Comparison of ENCODE assay signal across 8 cellular contexts in the genomic region with DNA sequence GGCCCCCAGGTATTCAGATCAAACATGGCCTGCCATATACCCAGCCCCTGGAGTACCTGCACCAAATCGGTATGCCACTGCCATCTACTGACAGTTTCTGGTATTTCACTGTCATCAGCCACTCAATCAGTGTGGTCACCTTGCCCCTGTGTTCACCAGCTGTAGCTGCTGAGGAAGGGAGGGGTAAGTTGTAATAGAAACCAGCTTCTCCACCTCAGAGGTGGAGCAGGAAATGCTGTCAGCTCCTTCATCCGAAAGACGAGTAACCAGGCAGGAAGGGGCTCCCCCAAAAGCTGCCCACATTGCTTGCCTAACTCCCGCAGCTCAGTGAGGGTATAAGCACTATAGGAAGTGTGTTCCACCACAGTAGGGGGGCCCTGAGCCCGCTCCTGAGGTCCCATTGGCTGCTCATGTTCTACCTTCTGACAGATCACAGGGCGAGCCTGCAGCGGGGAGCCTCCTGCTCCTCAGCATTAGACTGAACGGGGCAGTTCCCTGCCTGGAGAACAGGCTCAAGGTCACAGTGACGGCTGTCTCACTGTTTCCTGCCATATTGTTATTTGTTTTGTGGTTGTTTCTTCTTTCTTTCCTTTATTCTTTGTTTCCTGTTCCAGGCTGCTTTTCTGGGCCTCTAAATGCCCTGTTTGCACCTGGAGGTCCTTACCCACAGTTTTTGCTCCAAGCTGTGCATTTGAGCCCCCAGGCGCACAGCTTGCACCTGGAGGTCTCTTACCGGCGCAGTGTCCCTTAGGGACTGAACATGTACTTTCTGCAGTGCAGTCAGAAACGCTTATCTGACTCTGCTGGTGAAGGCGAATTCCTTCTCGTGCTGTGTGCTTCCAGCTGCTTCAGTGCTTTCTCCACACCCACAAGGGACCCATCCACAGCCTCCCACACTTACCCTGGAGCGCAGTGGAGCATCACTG.
A peak's percentile ranks its signal among the peaks of the same experiment; 100 is the strongest.
DNase-seq lines count a peak whose midpoint lies in the region; ATAC-seq and TF ChIP-seq lines count a peak whose summit lies in the region.

No MANE protein-coding gene starts in this region.

- H2BK120ac ChIP-seq in IMR-90 (ENCODE audit: low read depth, low read length): no peak overlapping the region

- no peak overlapping the region for H4K91ac ChIP-seq in IMR-90 (ENCODE audit: insufficient read depth, low read depth, low read length)

- H4K5ac ChIP-seq in IMR-90 (ENCODE audit: low read depth, low read length): no peak overlapping the region

- in situ Hi-C loops in IMR-90 (cut with MboI; ENCODE audit: low sequenced_read_pairs): no loop called here

- H3K4me3 ChIP-seq in IMR-90 (ENCODE audit: insufficient read depth, low read depth, low read length): no peak overlapping the region
- no peak overlapping the region for H3K4me3 ChIP-seq in PC-9

- no peak overlapping the region for H2AK5ac ChIP-seq in IMR-90 (ENCODE audit: low read depth, low read length)

- H3K4me1 ChIP-seq in IMR-90 (ENCODE audit: control insufficient read depth, insufficient read depth, low read length) (no peaks in the 10 kb centered on the region), PC-9 (replicated peaks; ENCODE audit: insufficient read depth) (no peaks in the 10 kb centered on the region)

- H3K14ac ChIP-seq in IMR-90 (replicated peaks; ENCODE audit: low read depth, low read length): no peak overlapping the region

- H2AFZ ChIP-seq in IMR-90 (replicated peaks; ENCODE audit: low read length, poor library complexity): no peak overlapping the region
- H2AFZ ChIP-seq in PC-9: no peak overlapping the region

- H2BK20ac ChIP-seq in IMR-90 (ENCODE audit: low read depth, low read length): no peak overlapping the region

- TF ChIP-seq RAD21 in IMR-90 (IDR thresholded peaks at IDR 0.05; ENCODE audit: low read length): peak; percentile 63

- H3K9me3 Mint-ChIP-seq in activated T-cell treated with anti-CD3 and anti-CD28 coated beads, Interleukin-2, amount 50 U/mL, for 4 hours: no peaks in the 10 kb centered on the region
- no peaks in the 10 kb centered on the region for H3K9me3 Mint-ChIP-seq in immature natural killer cell

- WGBS in IMR-90 (ENCODE audit: extremely low coverage in 2 of 2, insufficient read length in 1 of 2), 2 experiments: 75% methylated on average over 6 of the region's 16 CpGs; no CpG with 5 or more reads in 1 of the 2 experiments

- H3K4ac ChIP-seq in IMR-90 (ENCODE audit: low read depth, low read length): no peak overlapping the region

- H3K9me2 ChIP-seq in PC-9 (ENCODE audit: insufficient read depth): no peaks in the 10 kb centered on the region

- H2AK9ac ChIP-seq in IMR-90 (replicated peaks; ENCODE audit: low read depth, low read length, poor library complexity): no peak overlapping the region

- TF ChIP-seq CTCF in IMR-90 (conservative IDR thresholded peaks at IDR 0.05; ENCODE audit: low read depth, low read length) (peak; percentile 54), PC-9 (conservative IDR thresholded peaks at IDR 0.05) (peak; percentile 60)

- H3K27me3 ChIP-seq in IMR-90 (ENCODE audit: control insufficient read depth, insufficient read depth, low read length) (no peaks in the 10 kb centered on the region), PC-9 (ENCODE audit: insufficient read depth, low read depth) (no peaks in the 10 kb centered on the region)

- no peak overlapping the region for H3K9ac ChIP-seq in IMR-90 (ENCODE audit: low read depth, low read length)

- no peaks in the 10 kb centered on the region for H3F3A ChIP-seq in PC-9 (ENCODE audit: insufficient read depth, low read depth)

- POLR2A ChIA-PET in IMR-90 (lab: Charles Lee; ENCODE audit: unreplicated experiment) (no interaction called here), PC-9 (lab: Charles Lee; ENCODE audit: unreplicated experiment) (no interaction called here)

- no peak overlapping the region for H3K23ac ChIP-seq in IMR-90 (ENCODE audit: low read depth, low read length)

- H3K9me3 ChIP-seq in IMR-90 (ENCODE audit: control insufficient read depth, insufficient read depth, low read length) (peaks cover 10% of the 10 kb centered on the region; the same call in 1 of the 2 replicates), PC-9 (ENCODE audit: insufficient read depth, low read depth) (no peaks in the 10 kb centered on the region)

- TF ChIP-seq POLR2A in IMR-90 (IDR thresholded peaks at IDR 0.05; ENCODE audit: low read depth, low read length): no peak

- no peak overlapping the region for H2BK15ac ChIP-seq in IMR-90 (ENCODE audit: low read depth, low read length)

- peaks cover 23% of the 10 kb centered on the region for H3K4me1 Mint-ChIP-seq in activated T-cell treated with anti-CD3 and anti-CD28 coated beads, Interleukin-2, amount 50 U/mL, for 4 hours (ENCODE audit: low read depth)
- H3K4me1 Mint-ChIP-seq in immature natural killer cell: peaks cover 21 to 39% of the 10 kb centered on the region in 2 donors

- H3K36me3 ChIP-seq in IMR-90 (ENCODE audit: control insufficient read depth, insufficient read depth, low read length): no peaks in the 10 kb centered on the region
- H3K36me3 ChIP-seq in PC-9 (ENCODE audit: low read depth): no peaks in the 10 kb centered on the region

- intact Hi-C loops in IMR-90 (cut with micrococcal nuclease) (no loop called here), PC-9 (cut with micrococcal nuclease; ENCODE audit: unreplicated experiment) (no loop called here)

- CTCF ChIA-PET in IMR-90 (lab: Yijun Ruan, JAX): interaction anchor here (0.6 to 0.9 kb wide), 3 partner anchors 9 to 264 kb away, joined by 3 to 4 read pairs (median 4); no protein-coding TSS in a partner anchor
- CTCF ChIA-PET in PC-9 (lab: Charles Lee): no interaction called here

- no peaks in the 10 kb centered on the region for H3K79me2 ChIP-seq in PC-9 (ENCODE audit: low read depth)

- H3K27me3 Mint-ChIP-seq in activated T-cell treated with anti-CD3 and anti-CD28 coated beads, Interleukin-2, amount 50 U/mL, for 4 hours (ENCODE audit: low read depth): no peaks in the 10 kb centered on the region
- no peaks in the 10 kb centered on the region for H3K27me3 Mint-ChIP-seq in immature natural killer cell (ENCODE audit: low read depth in 3 of 3)

- H3K18ac ChIP-seq in IMR-90 (ENCODE audit: low read depth, low read length): no peak overlapping the region

- ATAC-seq in GM21723 (IDR thresholded peaks at IDR 0.05; ENCODE audit: unreplicated experiment): peak; percentile 97
- ATAC-seq in IMR-90 (ENCODE audit: low read depth): peak; percentile 67; the same call in 1 of the 2 replicates
- peak; percentile 88 to 92 for ATAC-seq in activated T-cell treated with anti-CD3 and anti-CD28 coated beads, Interleukin-2, amount 50 U/mL, for 4 hours

- dilution Hi-C loops in IMR-90 (cut with HindIII; ENCODE audit: low sequenced_read_pairs, unreplicated experiment): no loop called here

- H3K79me1 ChIP-seq in IMR-90 (ENCODE audit: low read depth in 1 of 2, low read length in 2 of 2): no peaks in the 10 kb centered on the region

- H3K9me1 ChIP-seq in IMR-90 (ENCODE audit: insufficient read depth, low read length): no peaks in the 10 kb centered on the region

- no peak overlapping the region for H4K8ac ChIP-seq in IMR-90 (ENCODE audit: low read depth in 2 of 2, low read length in 2 of 2)

- H4K20me1 ChIP-seq in IMR-90 (ENCODE audit: insufficient read depth, low read length): no peaks in the 10 kb centered on the region
- H4K20me1 ChIP-seq in PC-9 (ENCODE audit: insufficient read depth): no peaks in the 10 kb centered on the region

- H3K4me2 ChIP-seq in IMR-90 (ENCODE audit: low read depth, low read length) (no peak overlapping the region), PC-9 (no peak overlapping the region)

- DNase-seq in GDM1 (lab: John Stamatoyannopoulos, UW): peak; percentile 53
- DNase-seq in IMR-90: peak; percentile 26
- DNase-seq in PC-9: peak in 1 of 2 experiments; percentile 12
- DNase-seq in activated T-cell treated with anti-CD3 and anti-CD28 coated beads, Interleukin-2, amount 50 U/mL, for 4 hours: peak; percentile 48
- peak; percentile 73 to 79 (median 75) for DNase-seq in immature natural killer cell
- DNase-seq in stimulated activated CD8-positive, alpha-beta memory T cell treated with anti-CD3 and anti-CD28 coated beads, Interleukin-4, amount 100 ng/mL, for 24 hours (ENCODE audit: low read depth): peak; percentile 36
- no peak for DNase-seq in substantia nigra (lab: John Stamatoyannopoulos, UW)

- peak overlapping the region; percentile 68 to 93 (median 88) for H3K27ac Mint-ChIP-seq in immature natural killer cell

- no TSS peak for BruUV-seq in IMR-90 (replicated peaks; lab: Mats Ljungman, UMichigan)
- no TSS peak for BruUV-seq in PC-9 (replicated peaks; lab: Mats Ljungman, UMichigan)

- no peak overlapping the region for H3K27ac ChIP-seq in IMR-90 (ENCODE audit: insufficient read depth, low read length)
- H3K27ac ChIP-seq in PC-9: no peak overlapping the region
- no peak overlapping the region for H3K27ac ChIP-seq in substantia nigra (ENCODE audit: low read depth, low read length, poor library complexity, severe bottlenecking)

- no peak overlapping the region for H2BK5ac ChIP-seq in IMR-90 (ENCODE audit: low read depth, low read length, poor library complexity, severe bottlenecking)

- no peak overlapping the region for H3K56ac ChIP-seq in IMR-90 (ENCODE audit: extremely low read depth, insufficient read depth, low read length)

- H3K4me3 Mint-ChIP-seq in activated T-cell treated with anti-CD3 and anti-CD28 coated beads, Interleukin-2, amount 50 U/mL, for 4 hours: peak overlapping the region; percentile 47
- peak overlapping the region; percentile 63 to 80 (median 68) for H3K4me3 Mint-ChIP-seq in immature natural killer cell

- no peaks in the 10 kb centered on the region for H3K36me3 Mint-ChIP-seq in activated T-cell treated with anti-CD3 and anti-CD28 coated beads, Interleukin-2, amount 50 U/mL, for 4 hours (ENCODE audit: insufficient read depth)
- no peaks in the 10 kb centered on the region for H3K36me3 Mint-ChIP-seq in immature natural killer cell

TF ChIP-seq in IMR-90, 13 proteins besides CTCF, POLR2A, EP300 and RAD21:
- TF ChIP-seq SMC3 (IDR thresholded peaks at IDR 0.05; ENCODE audit: low read depth, low read length) (peak; percentile 24; the same call in 1 of the 2 replicates), NFE2L2 (IDR thresholded peaks at IDR 0.05; ENCODE audit: low read depth, low read length) (no peak)

Comparison
In these comparisons a context has a peak if more than half of its experiments do, and no peak if none do; other contexts are left out.
1. DNase-seq: peak in GDM1 (single experiment), IMR-90 (single experiment), activated T-cell treated with anti-CD3 and anti-CD28 coated beads, Interleukin-2, amount 50 U/mL, for 4 hours (single experiment), immature natural killer cell (3 of 3) and stimulated activated CD8-positive, alpha-beta memory T cell treated with anti-CD3 and anti-CD28 coated beads, Interleukin-4, amount 100 ng/mL, for 24 hours (single experiment); none in substantia nigra (0 of 49).
2. Peak in every context shown above with its lines, with median percentiles within 50 percentile points of each other: ATAC-seq.